In genomic region chr17:42843358-42843934, GRCh38 we compare ENCODE assay signal across 1 cellular context.
TF ChIP-seq lines count a peak whose summit lies in the region.

No MANE protein-coding gene starts in this region.

TF ChIP-seq in K562, 482 proteins besides CTCF, POLR2A, EP300 and RAD21:
- TF ChIP-seq DEAF1 (CRISPR knock-in tag; IDR thresholded peaks at IDR 0.05) (peak; percentile 86), GTF2F1 (IDR thresholded peaks at IDR 0.05; ENCODE audit: low read depth, low read length) (no peak), RBM39 (optimal IDR thresholded peaks at IDR 0.05; ENCODE audit: low read depth, low read length) (no peak), PHTF2 (CRISPR knock-in tag; IDR thresholded peaks at IDR 0.05) (no peak), STAG1 (CRISPR knock-in tag; IDR thresholded peaks at IDR 0.05; ENCODE audit: borderline replicate concordance) (peak; percentile 76; the same call in 1 of the 2 replicates), ATF1 (CRISPR knock-in tag; IDR thresholded peaks at IDR 0.05) (no peak), ATF1 (tag; IDR thresholded peaks at IDR 0.05) (no peak), YBX1 (IDR thresholded peaks at IDR 0.05) (no peak), KHSRP (IDR thresholded peaks at IDR 0.05) (no peak), FOXA3 (CRISPR knock-in tag; conservative IDR thresholded peaks at IDR 0.05 in 1 of 2, IDR thresholded peaks at IDR 0.05 in 1 of 2) (no peak), MYBL2 (IDR thresholded peaks at IDR 0.05; ENCODE audit: low read depth) (no peak), MYBL2 (CRISPR knock-in tag; IDR thresholded peaks at IDR 0.05; ENCODE audit: borderline replicate concordance) (no peak), KLF16 (IDR thresholded peaks at IDR 0.05) (peak; percentile 77), HMBOX1 (IDR thresholded peaks at IDR 0.05) (peak; percentile 61; the same call in 1 of the 2 replicates), ARID2 (IDR thresholded peaks at IDR 0.05) (peak; percentile 90; the same call in 1 of the 2 replicates), ZNF280A (IDR thresholded peaks at IDR 0.05; ENCODE audit: low read depth, partially characterized antibody) (no peak), POLR2B (IDR thresholded peaks at IDR 0.05; ENCODE audit: low read depth, partially characterized antibody) (no peak), NR1H2 (CRISPR knock-in tag; IDR thresholded peaks at IDR 0.05) (no peak), TAF9B (IDR thresholded peaks at IDR 0.05; ENCODE audit: partially characterized antibody) (no peak), ZBTB7A (IDR thresholded peaks at IDR 0.05; ENCODE audit: borderline replicate concordance, control insufficient read depth, low read depth, low read length) (no peak), DLX4 (CRISPR knock-in tag; IDR thresholded peaks at IDR 0.05) (no peak), CXXC5 (CRISPR knock-in tag; IDR thresholded peaks at IDR 0.05) (no peak), CC2D1A (IDR thresholded peaks at IDR 0.05) (peak; percentile 59; the same call in 1 of the 2 replicates), HSF4 (CRISPR knock-in tag; IDR thresholded peaks at IDR 0.05; ENCODE audit: borderline replicate concordance) (no peak), ZNF431 (CRISPR knock-in tag; IDR thresholded peaks at IDR 0.05) (no peak), EGR1 (conservative IDR thresholded peaks at IDR 0.05) (no peak), JUNB (CRISPR knock-in tag; conservative IDR thresholded peaks at IDR 0.05) (no peak), SMC3 (conservative IDR thresholded peaks at IDR 0.05; ENCODE audit: insufficient read depth, low read depth, low read length) (peak; percentile 78), RUNX1 (IDR thresholded peaks at IDR 0.05; ENCODE audit: low read depth) (no peak), ZZZ3 (IDR thresholded peaks at IDR 0.05) (0 out of 2 replicates have a peak, but pooled peaks have one; percentile 46), MIER1 (IDR thresholded peaks at IDR 0.05; ENCODE audit: low read depth) (no peak), ZKSCAN1 (IDR thresholded peaks at IDR 0.05; ENCODE audit: low read depth, low read length) (0 out of 2 replicates have a peak, but pooled peaks have one; percentile 20)
